Comparison of ENCODE assay signal across 9 cellular contexts in genomic region chr5:150081541-150082283, GRCh38. TPM values are rescaled to one million over a fixed set of nuclear protein-coding genes. Genes with fewer than 3 reads are reported as not detected.
A peak's percentile ranks its signal among the peaks of the same experiment; 100 is the strongest.
DNase-seq lines count a peak whose midpoint lies in the region; ATAC-seq and TF ChIP-seq lines count a peak whose summit lies in the region.
"Had no signal": no experiment of that assay in that cellular context is flagged by ENCODE, and none has a peak within 500 bp of the region (broad histone marks: within the 10 kb centered on the region; RNA-seq: fewer than 3 reads in every experiment).

No MANE protein-coding gene starts in this region.

- H3K27me3 Mint-ChIP-seq in activated B cell treated with CpG ODN at 0.5 μM for 24 hours: peaks cover 6% of the 10 kb centered on the region
- peaks cover 5% of the 10 kb centered on the region for H3K27me3 Mint-ChIP-seq in glutamatergic neuron (ENCODE audit: unreplicated experiment)

- DNase-seq in GM19240 (ENCODE audit: insufficient read length, low spot score) (peak; percentile 43), activated B cell treated with CpG ODN at 0.5 μM for 24 hours (peak; percentile 39), lower lobe of right lung (peak; percentile 90), NCI-H748 treated with DMSO at 0.1 percent for 48 hours (lab: John Stamatoyannopoulos, UW) (no peak), glutamatergic neuron (no peak), foreskin keratinocyte (no peak), NCI-H1417 (lab: John Stamatoyannopoulos, UW) (no peak)

- H3K9me3 ChIP-seq in lower lobe of right lung: no peaks in the 10 kb centered on the region

- intact Hi-C loops in activated B cell treated with CpG ODN at 0.5 μM for 24 hours (cut with micrococcal nuclease): no loop called here
- intact Hi-C loops in lower lobe of right lung (cut with DNase I): no loop called here

- peak overlapping the region; percentile 44 for H3K4me3 Mint-ChIP-seq in activated B cell treated with CpG ODN at 0.5 μM for 24 hours
- H3K4me3 Mint-ChIP-seq in glutamatergic neuron (ENCODE audit: unreplicated experiment): no peak overlapping the region

- no peak for TF ChIP-seq CTCF in activated B cell treated with CpG ODN at 0.5 μM for 24 hours (IDR thresholded peaks at IDR 0.05)
- TF ChIP-seq CTCF in lower lobe of right lung (IDR thresholded peaks at IDR 0.05): no peak
- no peak for TF ChIP-seq CTCF in glutamatergic neuron (IDR thresholded peaks at IDR 0.05; ENCODE audit: partially characterized antibody, unreplicated experiment)
- no peak for TF ChIP-seq CTCF in foreskin keratinocyte (conservative IDR thresholded peaks at IDR 0.05)

- CTCF ChIA-PET in activated B cell treated with CpG ODN at 0.5 μM for 24 hours (lab: Charles Lee): no interaction called here

- H3K9me3 Mint-ChIP-seq in activated B cell treated with CpG ODN at 0.5 μM for 24 hours (no peaks in the 10 kb centered on the region), glutamatergic neuron (ENCODE audit: unreplicated experiment) (peaks cover 2% of the 10 kb centered on the region)

- peaks cover 7% of the 10 kb centered on the region for H3K36me3 ChIP-seq in lower lobe of right lung

- H3K4me3 ChIP-seq in lower lobe of right lung: peak overlapping the region; percentile 27

- H3K4me1 ChIP-seq in lower lobe of right lung: peaks cover 16% of the 10 kb centered on the region
- H3K4me1 ChIP-seq in foreskin keratinocyte: no peaks in the 10 kb centered on the region

- no peaks in the 10 kb centered on the region for H3K36me3 Mint-ChIP-seq in activated B cell treated with CpG ODN at 0.5 μM for 24 hours (ENCODE audit: low read depth)
- H3K36me3 Mint-ChIP-seq in glutamatergic neuron (ENCODE audit: unreplicated experiment): no peaks in the 10 kb centered on the region

- peak; percentile 93 for ATAC-seq in HG03103 (IDR thresholded peaks at IDR 0.05; ENCODE audit: low read depth, unreplicated experiment)
- ATAC-seq in activated B cell treated with CpG ODN at 0.5 μM for 24 hours (ENCODE audit: low read depth): peak; percentile 93
- peak; percentile 86 to 89 for ATAC-seq in lower lobe of right lung
- ATAC-seq in foreskin keratinocyte: no peak

- no peak overlapping the region for H3K27ac Mint-ChIP-seq in activated B cell treated with CpG ODN at 0.5 μM for 24 hours
- no peak overlapping the region for H3K27ac Mint-ChIP-seq in glutamatergic neuron (ENCODE audit: unreplicated experiment)

- no peak overlapping the region for H3K27ac ChIP-seq in lower lobe of right lung
- no peak overlapping the region for H3K27ac ChIP-seq in foreskin keratinocyte

- POLR2A ChIA-PET in activated B cell treated with CpG ODN at 0.5 μM for 24 hours (lab: Charles Lee): interaction anchor here (1.4 kb wide), 1 partner anchor 16 kb away, joined by 3 read pairs; no protein-coding TSS in a partner anchor

- H3K27me3 ChIP-seq in lower lobe of right lung (ENCODE audit: low read depth): no peaks in the 10 kb centered on the region
- peaks cover 61% of the 10 kb centered on the region for H3K27me3 ChIP-seq in foreskin keratinocyte

- peaks cover 32% of the 10 kb centered on the region for H3K4me1 Mint-ChIP-seq in activated B cell treated with CpG ODN at 0.5 μM for 24 hours
- H3K4me1 Mint-ChIP-seq in glutamatergic neuron (ENCODE audit: low read depth, unreplicated experiment): no peaks in the 10 kb centered on the region

RNA-seq across cellular contexts. Expression of gene CSF1R, which starts 4.6 kb away (rescaled TPM):
- 0.44 and 0.69 TPM in 2 replicates for total RNA-seq in activated B cell treated with CpG ODN at 0.5 μM for 24 hours
- total RNA-seq in lower lobe of right lung: 78.2 TPM
- total RNA-seq in glutamatergic neuron (ENCODE audit: unreplicated experiment): not detected
- not detected in 2 replicates for total RNA-seq in foreskin keratinocyte
- 0.02 TPM in 1 of 2 replicates, not detected in the other for polyA plus RNA-seq in foreskin keratinocyte
- total RNA-seq: NCI-H460 had no signal

Comparison
In these comparisons a context has a peak if more than half of its experiments do, and no peak if none do; other contexts are left out.
1. DNase-seq: peak in GM19240 (single experiment), activated B cell treated with CpG ODN at 0.5 μM for 24 hours (single experiment) and lower lobe of right lung (single experiment); none in NCI-H748 treated with DMSO at 0.1 percent for 48 hours (single experiment), glutamatergic neuron (single experiment), foreskin keratinocyte (0 of 2) and NCI-H1417 (0 of 3).
2. RNA of gene CSF1R, which starts 4.6 kb away (total RNA-seq): 78.2 TPM in lower lobe of right lung (single experiment); 0.44 to 0.69 TPM in activated B cell treated with CpG ODN at 0.5 μM for 24 hours, not detected in glutamatergic neuron (single experiment) and not detected in foreskin keratinocyte; every median in the first group is over 10 times any median in the second.